In genomic region chr3:14802332-14802731, GRCh38 we compare ENCODE assay signal across 21 cellular contexts. TPM values are rescaled to one million over a fixed set of nuclear protein-coding genes. Genes with fewer than 3 reads are reported as not detected.
"Had no signal": no experiment of that assay in that cellular context is flagged by ENCODE, and none has a peak within 500 bp of the region (broad histone marks: within the 10 kb centered on the region; RNA-seq: fewer than 3 reads in every experiment).

No MANE protein-coding gene starts in this region.

- H3K9me3 ChIP-seq: prostate gland, suprapubic skin, transverse colon, vagina had no signal

- H3K27ac ChIP-seq: foreskin keratinocyte, prostate gland, suprapubic skin, vagina had no signal

- H3K4me3 ChIP-seq: lung, prostate gland, suprapubic skin, transverse colon, vagina had no signal

- H3K36me3 ChIP-seq: prostate gland, suprapubic skin, transverse colon, vagina had no signal

- ATAC-seq: activated CD8-positive, alpha-beta memory T cell treated with anti-CD3 and anti-CD28 coated beads, Interleukin-2, amount 10 ng/mL, durations not matched to agents 7 days and 5 days; activated T-helper 17 cell treated with anti-CD3 and anti-CD28 coated beads, Interleukin-2, amount 50 U/mL, for 72 hours; foreskin keratinocyte had no signal

- H3K4me1 ChIP-seq: foreskin keratinocyte, prostate gland, vagina had no signal

- DNase-seq: activated B cell treated with CpG ODN at 0.5 μM for 24 hours; activated CD4-positive, alpha-beta memory T cell treated with anti-CD3 and anti-CD28 coated beads, Interleukin-2, amount 10 ng/mL, durations not matched to agents 7 days and 5 days; activated CD4-positive, alpha-beta T cell treated with anti-CD3 and anti-CD28 coated beads for 48 hours; activated CD8-positive, alpha-beta memory T cell treated with anti-CD3 and anti-CD28 coated beads, Interleukin-2, amount 10 ng/mL, durations not matched to agents 7 days and 5 days; activated naive CD4-positive, alpha-beta T cell; activated naive CD8-positive, alpha-beta T cell treated with anti-CD3 and anti-CD28 coated beads for 36 hours; amniotic stem cell; caudate nucleus; foreskin keratinocyte; kidney glomerular epithelial cell; midbrain; stimulated activated CD4-positive, alpha-beta T cell treated with anti-CD3 and anti-CD28 coated beads, Interleukin-12 subunit alpha, Interleukin-12 subunit beta, amount 100 ng/mL, for 4 hours; T-helper 1 cell; T-helper 9 cell; transverse colon had no signal

- H3K27me3 ChIP-seq: transverse colon, vagina had no signal

RNA-seq across cellular contexts. Expression of gene FGD5, which starts 16.4 kb away (rescaled TPM):
- total RNA-seq: activated B cell treated with CpG ODN at 0.5 μM for 24 hours; activated CD8-positive, alpha-beta memory T cell treated with anti-CD3 and anti-CD28 coated beads, Interleukin-2, amount 10 ng/mL, durations not matched to agents 7 days and 5 days; foreskin keratinocyte; osteocyte had no signal
- polyA plus RNA-seq: foreskin keratinocyte had no signal
